In the genomic region with DNA sequence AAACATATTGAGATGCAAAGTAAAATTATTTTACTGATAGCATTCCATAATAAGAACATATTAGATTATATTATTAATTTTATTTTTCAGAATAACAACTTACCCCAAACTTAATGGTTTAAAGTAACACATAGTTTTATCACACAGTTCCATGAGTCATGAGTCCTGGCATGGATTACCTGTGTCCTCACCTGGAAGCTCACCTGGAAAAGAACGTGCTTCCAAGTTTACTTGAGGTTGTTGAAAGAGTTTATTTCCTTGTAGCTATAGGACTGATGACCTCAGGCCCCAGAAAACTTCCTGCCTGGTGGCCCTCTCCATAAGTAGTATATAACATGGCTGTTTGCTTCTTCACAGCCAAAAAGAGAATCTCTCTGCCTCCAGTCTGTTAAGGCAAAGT, we compare ENCODE assay signal across 21 cellular contexts.
DNase-seq lines count a peak whose midpoint lies in the region; ATAC-seq, FAIRE-seq and TF ChIP-seq lines count a peak whose summit lies in the region.
"Had no signal": no experiment of that assay in that cellular context is flagged by ENCODE, and none has a peak within 500 bp of the region (broad histone marks: within the 10 kb centered on the region; RNA-seq: fewer than 3 reads in every experiment).

No MANE protein-coding gene starts in this region.

- DNase-seq in DMS53 (lab: John Stamatoyannopoulos, UW) (peak; percentile 58), RWPE1 (ENCODE audit: low spot score) (peak; percentile 8), hepatocyte (ENCODE audit: low spot score) (peak; percentile 25), small intestine (peak; percentile 71), NCI-H146 treated with DMSO at 0.1 percent for 48 hours (lab: John Stamatoyannopoulos, UW; ENCODE audit: unreplicated experiment) (no peak)
- no peak for DNase-seq in stimulated activated CD4-positive, alpha-beta T cell treated with anti-CD3 and anti-CD28 coated beads, Interleukin-4, amount 100 ng/mL, for 24 hours
- DNase-seq: 8988T; CD4-positive, alpha-beta memory T cell; DMS153; EL; GF-D8; KBM-7; NCI-H1092 treated with DMSO at 0.1 percent for 48 hours; NCI-H146; NCI-H2029 treated with DMSO at 0.1 percent for 48 hours; NCI-H526; OCI-M1; SHP77 had no signal

- H3K27ac ChIP-seq in RWPE1 = no peak overlapping the region
- H3K27ac ChIP-seq in hepatocyte = no peak overlapping the region
- H3K27ac ChIP-seq in small intestine (ENCODE audit: low read depth in 1 of 2, low read length in 1 of 2) = no peak overlapping the region
- H3K27ac ChIP-seq: BLaER1 treated with 17β-estradiol and CSF1 and Interleukin-3, amounts not matched to agents 10 nM and 100 nM; SK-N-MC had no signal

- H3K27me3 ChIP-seq in hepatocyte (no peaks in the 10 kb centered on the region), small intestine (ENCODE audit: control insufficient read depth in 2 of 2, insufficient read depth in 2 of 2, low read length in 2 of 2) (no peaks in the 10 kb centered on the region)
- H3K27me3 ChIP-seq: BLaER1 treated with 17β-estradiol and CSF1 and Interleukin-3, amounts not matched to agents 10 nM and 100 nM had no signal

- ATAC-seq in GM18517 (IDR thresholded peaks at IDR 0.05; ENCODE audit: unreplicated experiment) = no peak

- no peaks in the 10 kb centered on the region for H3K9me2 ChIP-seq in hepatocyte (replicated peaks; ENCODE audit: insufficient read depth)

- H3K9me3 ChIP-seq in hepatocyte (ENCODE audit: low read depth) = no peaks in the 10 kb centered on the region
- H3K9me3 ChIP-seq in small intestine (ENCODE audit: control insufficient read depth, low read depth) = no peaks in the 10 kb centered on the region
- H3K9me3 ChIP-seq: BLaER1 treated with 17β-estradiol and CSF1 and Interleukin-3, amounts not matched to agents 10 nM and 100 nM had no signal

- WGBS in hepatocyte (ENCODE audit: low lambda C conversion rate, missing lambda C conversion rate) = 82% methylated on average over 1 of the region's 1 CpG
- WGBS in small intestine, 3 donors = 22 to 38% (median 23%) methylated on average over 1 of the region's 1 CpG

- TF ChIP-seq CTCF in RWPE1 (conservative IDR thresholded peaks at IDR 0.05; ENCODE audit: low read depth) (no peak), hepatocyte (IDR thresholded peaks at IDR 0.05; ENCODE audit: poor library complexity) (no peak)

- POLR2A ChIA-PET in RWPE1 (lab: Yijun Ruan, JAX; ENCODE audit: low non-redundant PET) = no interaction called here

- H3K4me3 ChIP-seq in hepatocyte = no peak overlapping the region
- no peak overlapping the region for H3K4me3 ChIP-seq in small intestine (ENCODE audit: low read depth in 1 of 2, low read length in 2 of 2)
- H3K4me3 ChIP-seq: BLaER1 treated with 17β-estradiol and CSF1 and Interleukin-3, amounts not matched to agents 10 nM and 100 nM; SK-N-MC had no signal

- H3K4me1 ChIP-seq in hepatocyte (ENCODE audit: insufficient read depth) (no peaks in the 10 kb centered on the region), small intestine (ENCODE audit: control insufficient read depth in 2 of 2, insufficient read depth in 1 of 2, low read depth in 1 of 2, low read length in 1 of 2) (no peaks in the 10 kb centered on the region)
- H3K4me1 ChIP-seq: BLaER1 treated with 17β-estradiol and CSF1 and Interleukin-3, amounts not matched to agents 10 nM and 100 nM had no signal

- no peaks in the 10 kb centered on the region for H4K20me1 ChIP-seq in hepatocyte (ENCODE audit: insufficient read depth, poor library complexity, severe bottlenecking)
- H4K20me1 ChIP-seq: BLaER1 treated with 17β-estradiol and CSF1 and Interleukin-3, amounts not matched to agents 10 nM and 100 nM had no signal

- H3K4me2 ChIP-seq in hepatocyte = no peak overlapping the region
- H3K4me2 ChIP-seq: BLaER1 treated with 17β-estradiol and CSF1 and Interleukin-3, amounts not matched to agents 10 nM and 100 nM had no signal

- CTCF ChIA-PET in RWPE1 (lab: Yijun Ruan, JAX) = interaction anchor here (0.6 kb wide), 1 partner anchor 23 kb away, joined by 3 read pairs; no protein-coding TSS in a partner anchor

- H3K36me3 ChIP-seq in hepatocyte (replicated peaks; ENCODE audit: insufficient read depth, low read depth) = no peaks in the 10 kb centered on the region
- no peaks in the 10 kb centered on the region for H3K36me3 ChIP-seq in small intestine (ENCODE audit: control insufficient read depth in 2 of 2, insufficient read depth in 2 of 2, low read length in 2 of 2)
- H3K36me3 ChIP-seq: BLaER1 treated with 17β-estradiol and CSF1 and Interleukin-3, amounts not matched to agents 10 nM and 100 nM had no signal

- H3K79me2 ChIP-seq in hepatocyte = no peaks in the 10 kb centered on the region

- H2AFZ ChIP-seq in hepatocyte = no peak overlapping the region

- FAIRE-seq in small intestine (lab: Jason Lieb, UNC) = no peak

Comparison
In these comparisons a context has a peak if more than half of its experiments do, and no peak if none do; other contexts are left out.
1. DNase-seq: peak in DMS53 (single experiment), RWPE1 (single experiment), hepatocyte (single experiment) and small intestine (single experiment); none in stimulated activated CD4-positive, alpha-beta T cell treated with anti-CD3 and anti-CD28 coated beads, Interleukin-4, amount 100 ng/mL, for 24 hours (single experiment) and NCI-H146 treated with DMSO at 0.1 percent for 48 hours (single experiment).